ENCODE assay signal across 8 cellular contexts in genomic region chr20:62603021-62603906, GRCh38. TPM values are rescaled to one million over a fixed set of nuclear protein-coding genes. Genes with fewer than 3 reads are reported as not detected.
A peak's percentile ranks its signal among the peaks of the same experiment; 100 is the strongest.
DNase-seq lines count a peak whose midpoint lies in the region; ATAC-seq and TF ChIP-seq lines count a peak whose summit lies in the region.

No MANE protein-coding gene starts in this region.

- no peaks in the 10 kb centered on the region for H3K9me3 Mint-ChIP-seq in activated B cell treated with CpG ODN at 0.5 μM for 24 hours
- H3K9me3 Mint-ChIP-seq in natural killer cell: no peaks in the 10 kb centered on the region

- H3K4me3 ChIP-seq in effector memory CD4-positive, alpha-beta T cell (ENCODE audit: insufficient read depth, low read depth, low read length, poor library complexity, severe bottlenecking): peak overlapping the region; percentile 39

- H3K27me3 ChIP-seq in effector memory CD4-positive, alpha-beta T cell (replicated peaks; ENCODE audit: control insufficient read depth, insufficient read depth, low read length, poor library complexity, severe bottlenecking): no peaks in the 10 kb centered on the region

- no peak overlapping the region for H3K27ac ChIP-seq in effector memory CD4-positive, alpha-beta T cell (ENCODE audit: insufficient read depth, low read length, poor library complexity, severe bottlenecking)

- intact Hi-C loops in activated B cell treated with CpG ODN at 0.5 μM for 24 hours (cut with micrococcal nuclease) (loop anchor here (1.0 to 5.0 kb wide), 3 partner anchors 15 to 101 kb away; no protein-coding TSS in a partner anchor), natural killer cell (cut with micrococcal nuclease) (loop anchor here (1.0 kb wide), 1 partner anchor 14 kb away; no protein-coding TSS in a partner anchor)

- ATAC-seq in activated B cell treated with CpG ODN at 0.5 μM for 24 hours (ENCODE audit: low read depth) (peak; percentile 47), natural killer cell (peak; percentile 67 to 83 (median 71))

- no peaks in the 10 kb centered on the region for H3K9me3 ChIP-seq in effector memory CD4-positive, alpha-beta T cell (ENCODE audit: control insufficient read depth, low read length)

- peak overlapping the region; percentile 64 for H3K4me3 Mint-ChIP-seq in activated B cell treated with CpG ODN at 0.5 μM for 24 hours
- peak overlapping the region; percentile 84 for H3K4me3 Mint-ChIP-seq in natural killer cell

- H3K27ac Mint-ChIP-seq in activated B cell treated with CpG ODN at 0.5 μM for 24 hours: peak overlapping the region; percentile 67
- H3K27ac Mint-ChIP-seq in natural killer cell: peak overlapping the region; percentile 88 to 96

- H3K36me3 Mint-ChIP-seq in activated B cell treated with CpG ODN at 0.5 μM for 24 hours (ENCODE audit: low read depth) (no peaks in the 10 kb centered on the region), natural killer cell (no peaks in the 10 kb centered on the region)

- peaks cover 86% of the 10 kb centered on the region for H3K4me1 Mint-ChIP-seq in activated B cell treated with CpG ODN at 0.5 μM for 24 hours
- peaks cover 35 to 52% of the 10 kb centered on the region in 2 donors for H3K4me1 Mint-ChIP-seq in natural killer cell

- in situ Hi-C loops in G401 (cut with HindIII; ENCODE audit: low sequenced_read_pairs): no loop called here

- CTCF ChIA-PET in activated B cell treated with CpG ODN at 0.5 μM for 24 hours (lab: Charles Lee): interaction anchor here (0.6 to 1.6 kb wide), 6 partner anchors 13 to 205 kb away, joined by 3 to 7 read pairs (median 4); no protein-coding TSS in a partner anchor

- POLR2A ChIA-PET in activated B cell treated with CpG ODN at 0.5 μM for 24 hours (lab: Charles Lee): interaction anchor here (0.7 to 3.8 kb wide), 13 partner anchors 8 to 217 kb away, joined by 3 to 28 read pairs (median 5); partner anchors contain the start of genes RPS21 and SLCO4A1

- no peaks in the 10 kb centered on the region for H3K27me3 Mint-ChIP-seq in activated B cell treated with CpG ODN at 0.5 μM for 24 hours
- H3K27me3 Mint-ChIP-seq in natural killer cell (ENCODE audit: low read depth in 2 of 2): no peaks in the 10 kb centered on the region

- peaks cover 23% of the 10 kb centered on the region for H3K4me1 ChIP-seq in effector memory CD4-positive, alpha-beta T cell (ENCODE audit: control insufficient read depth, insufficient read depth, low read length, poor library complexity, severe bottlenecking)

- DNase-seq in G401 (ENCODE audit: low spot score) (peak; percentile 85), NCI-H1092 treated with DMSO at 0.1 percent for 48 hours (lab: John Stamatoyannopoulos, UW) (peak; percentile 89), activated B cell treated with CpG ODN at 0.5 μM for 24 hours (peak; percentile 40), natural killer cell (peak; percentile 67), islet precursor cell (no peak), SW 1271 (lab: John Stamatoyannopoulos, UW) (no peak), globus pallidus (ENCODE audit: low spot score) (no peak)
- peak in 2 of 3 donors; percentile 16 to 19 for DNase-seq in effector memory CD4-positive, alpha-beta T cell

- no peak for TF ChIP-seq CTCF in activated B cell treated with CpG ODN at 0.5 μM for 24 hours (IDR thresholded peaks at IDR 0.05)
- TF ChIP-seq CTCF in natural killer cell (IDR thresholded peaks at IDR 0.05): no peak

- no peaks in the 10 kb centered on the region for H3K36me3 ChIP-seq in effector memory CD4-positive, alpha-beta T cell (ENCODE audit: control insufficient read depth, insufficient read depth, low read length)

RNA-seq across cellular contexts. Expression of gene SLCO4A1, which starts 39.0 kb away (rescaled TPM):
- total RNA-seq in G401 (2014; rRNA removed; shearing (Covaris generic)): 9.2 and 10.3 TPM in 2 replicates
- total RNA-seq in activated B cell treated with CpG ODN at 0.5 μM for 24 hours (27.8 and 38.9 TPM in 2 replicates), natural killer cell (1 to 10 TPM in 2 of 3 donors, under 1 TPM in 1; 0.59 to 1.4 (median 1.1) TPM)

Comparison
In these comparisons a context has a peak if more than half of its experiments do, and no peak if none do; other contexts are left out.
1. DNase-seq: peak in G401 (single experiment), NCI-H1092 treated with DMSO at 0.1 percent for 48 hours (single experiment), activated B cell treated with CpG ODN at 0.5 μM for 24 hours (single experiment), effector memory CD4-positive, alpha-beta T cell (2 of 3) and natural killer cell (single experiment); none in islet precursor cell (single experiment), SW 1271 (0 of 2) and globus pallidus (single experiment).